ENCODE assay signal across 24 cellular contexts in the genomic region with DNA sequence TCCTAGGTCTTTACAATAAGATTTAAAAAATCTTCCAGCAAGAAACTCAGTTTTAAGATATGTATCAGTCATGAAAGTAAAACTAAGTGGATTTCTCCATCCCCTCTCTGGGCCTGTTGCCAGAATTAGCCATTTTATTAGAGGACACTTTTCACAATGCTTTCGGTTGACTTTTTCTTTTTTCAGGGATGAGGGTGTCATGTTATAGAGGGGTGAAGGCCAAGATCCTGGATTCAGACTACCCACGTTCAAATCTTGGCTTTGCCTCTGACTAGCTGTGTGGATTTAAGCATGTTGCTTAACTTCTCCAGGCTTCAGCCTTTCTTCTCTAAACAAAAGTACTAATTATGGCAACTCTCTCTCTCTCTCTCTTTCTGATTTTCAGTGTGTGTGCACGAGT.
DNase-seq lines count a peak whose midpoint lies in the region; ATAC-seq and TF ChIP-seq lines count a peak whose summit lies in the region.
"Had no signal": no experiment of that assay in that cellular context is flagged by ENCODE, and none has a peak within 500 bp of the region (broad histone marks: within the 10 kb centered on the region; RNA-seq: fewer than 3 reads in every experiment).

No MANE protein-coding gene starts in this region.

- H3K9me3 Mint-ChIP-seq in chondrocyte (ENCODE audit: low read depth) = peaks cover under 1% of the 10 kb centered on the region
- H3K9me3 Mint-ChIP-seq: activated naive CD4-positive, alpha-beta T cell treated with anti-CD3 and anti-CD28 coated beads, Interleukin-2, amount 50 U/mL, for 24 hours; effector memory CD8-positive, alpha-beta T cell; nephron had no signal

- H3K36me3 ChIP-seq in IMR-90 (ENCODE audit: control insufficient read depth, insufficient read depth, low read length) = no peaks in the 10 kb centered on the region
- no peaks in the 10 kb centered on the region for H3K36me3 ChIP-seq in mesenchymal stem cell (ENCODE audit: control insufficient read depth in 1 of 2, insufficient read depth in 2 of 2, low read depth in 1 of 2, low read length in 2 of 2)
- H3K36me3 ChIP-seq in SK-N-SH (replicated peaks in 1 of 2; ENCODE audit: control insufficient read depth in 1 of 2, insufficient read depth in 2 of 2, low read length in 1 of 2) = no peaks in the 10 kb centered on the region
- H3K36me3 ChIP-seq: esophagus squamous epithelium, sigmoid colon, suprapubic skin, uterus had no signal

- no peak overlapping the region for H4K5ac ChIP-seq in IMR-90 (ENCODE audit: low read depth, low read length)

- H3K4me2 ChIP-seq in IMR-90 (ENCODE audit: low read depth, low read length) = peak overlapping the region; percentile 45
- no peak overlapping the region for H3K4me2 ChIP-seq in mesenchymal stem cell (ENCODE audit: low read length, poor library complexity, severe bottlenecking)
- H3K4me2 ChIP-seq in SK-N-SH = no peak overlapping the region

- H3K9me3 ChIP-seq in IMR-90 (ENCODE audit: control insufficient read depth, insufficient read depth, low read length) = no peaks in the 10 kb centered on the region
- no peaks in the 10 kb centered on the region for H3K9me3 ChIP-seq in mesenchymal stem cell (ENCODE audit: control insufficient read depth, low read length)
- H3K9me3 ChIP-seq in SK-N-SH = no peaks in the 10 kb centered on the region; the same call in 1 of the 2 replicates
- H3K9me3 ChIP-seq: esophagus squamous epithelium, sigmoid colon, suprapubic skin, uterus had no signal

- H3K18ac ChIP-seq in IMR-90 (ENCODE audit: low read depth, low read length) (no peak overlapping the region), mesenchymal stem cell (ENCODE audit: low read depth in 1 of 2, low read length in 2 of 2) (no peak overlapping the region)

- H3K4me3 ChIP-seq in AG10803 (ENCODE audit: low read length) (no peak overlapping the region), IMR-90 (ENCODE audit: insufficient read depth, low read depth, low read length) (no peak overlapping the region), cardiac fibroblast (replicated peaks in 1 of 2; ENCODE audit: low read depth in 2 of 2, low read length in 2 of 2) (no peak overlapping the region), mesenchymal stem cell (ENCODE audit: insufficient read depth in 1 of 2, low read depth in 1 of 2, low read length in 2 of 2) (peak overlapping the region in 1 of 2 experiments; percentile 35), SK-N-SH (ENCODE audit: low read depth in 2 of 2, low read length in 1 of 2) (no peak overlapping the region)
- H3K4me3 ChIP-seq: esophagus squamous epithelium, sigmoid colon, suprapubic skin, uterus had no signal

- H3F3A ChIP-seq in SK-N-SH (replicated peaks; ENCODE audit: insufficient read depth) = no peaks in the 10 kb centered on the region

- H2BK15ac ChIP-seq in IMR-90 (ENCODE audit: low read depth, low read length) (no peak overlapping the region), mesenchymal stem cell (ENCODE audit: low read depth, poor library complexity, severe bottlenecking) (no peak overlapping the region)

- H2AK5ac ChIP-seq in IMR-90 (ENCODE audit: low read depth, low read length) = no peak overlapping the region
- H2AK5ac ChIP-seq in mesenchymal stem cell (ENCODE audit: low read length, severe bottlenecking) = no peak overlapping the region

- H3K9ac ChIP-seq in IMR-90 (ENCODE audit: low read depth, low read length) = peak overlapping the region; percentile 34; the same call in 1 of the 2 replicates
- H3K9ac ChIP-seq in mesenchymal stem cell (ENCODE audit: low read length) = peak overlapping the region; percentile 41
- no peak overlapping the region for H3K9ac ChIP-seq in SK-N-SH
- H3K9ac ChIP-seq: parathyroid adenoma had no signal

- H3K36me3 Mint-ChIP-seq in chondrocyte (ENCODE audit: low read depth) = no peaks in the 10 kb centered on the region

- no peak overlapping the region for H3K23ac ChIP-seq in IMR-90 (ENCODE audit: low read depth, low read length)
- no peak overlapping the region for H3K23ac ChIP-seq in mesenchymal stem cell (ENCODE audit: low read length in 2 of 2)

- no peaks in the 10 kb centered on the region for H4K20me1 ChIP-seq in IMR-90 (ENCODE audit: insufficient read depth, low read length)
- no peaks in the 10 kb centered on the region for H4K20me1 ChIP-seq in SK-N-SH (ENCODE audit: insufficient read depth)

- intact Hi-C loops in IMR-90 (cut with micrococcal nuclease) = no loop called here

- no peak overlapping the region for H3K56ac ChIP-seq in IMR-90 (ENCODE audit: extremely low read depth, insufficient read depth, low read length)

- H3K4me1 ChIP-seq in IMR-90 (ENCODE audit: control insufficient read depth, insufficient read depth, low read length) (no peaks in the 10 kb centered on the region), mesenchymal stem cell (ENCODE audit: control insufficient read depth, insufficient read depth, low read depth, low read length) (no peaks in the 10 kb centered on the region), SK-N-SH (ENCODE audit: control insufficient read depth in 1 of 2, insufficient read depth in 2 of 2, low read depth in 1 of 2, low read length in 1 of 2) (no peaks in the 10 kb centered on the region)
- H3K4me1 ChIP-seq: parathyroid adenoma, sigmoid colon, suprapubic skin, uterus had no signal

- H4K8ac ChIP-seq in IMR-90 (ENCODE audit: low read depth in 2 of 2, low read length in 2 of 2) = no peak overlapping the region
- H4K8ac ChIP-seq in mesenchymal stem cell (ENCODE audit: low read length) = no peak overlapping the region

- in situ Hi-C loops in IMR-90 (cut with MboI; ENCODE audit: low sequenced_read_pairs) = no loop called here

- POLR2A ChIA-PET in IMR-90 (lab: Charles Lee; ENCODE audit: unreplicated experiment) = interaction anchor here (0.6 kb wide), 1 partner anchor 102 kb away, joined by 4 read pairs; no protein-coding TSS in a partner anchor
- POLR2A ChIA-PET in SK-N-SH (lab: Yijun Ruan, JAX) = no interaction called here

- no peak overlapping the region for H3K27ac ChIP-seq in IMR-90 (ENCODE audit: insufficient read depth, low read length)
- no peak overlapping the region for H3K27ac ChIP-seq in mesenchymal stem cell (ENCODE audit: low read length, poor library complexity, severe bottlenecking)
- no peak overlapping the region for H3K27ac ChIP-seq in SK-N-SH (ENCODE audit: low read depth in 2 of 2, low read length in 1 of 2)
- H3K27ac ChIP-seq: esophagus squamous epithelium, parathyroid adenoma, sigmoid colon, suprapubic skin, uterus had no signal

- H3K4me1 Mint-ChIP-seq in chondrocyte (ENCODE audit: low read depth) = peaks cover 13% of the 10 kb centered on the region
- H3K4me1 Mint-ChIP-seq: activated naive CD4-positive, alpha-beta T cell treated with anti-CD3 and anti-CD28 coated beads, Interleukin-2, amount 50 U/mL, for 24 hours; nephron had no signal

- no peak for TF ChIP-seq RAD21 in IMR-90 (IDR thresholded peaks at IDR 0.05; ENCODE audit: low read length)
- no peak for TF ChIP-seq RAD21 in SK-N-SH (IDR thresholded peaks at IDR 0.05; ENCODE audit: low read length)

- H3K79me1 ChIP-seq in IMR-90 (ENCODE audit: low read depth in 1 of 2, low read length in 2 of 2) (no peaks in the 10 kb centered on the region), mesenchymal stem cell (replicated peaks; ENCODE audit: low read length, poor library complexity, severe bottlenecking) (no peaks in the 10 kb centered on the region)

- TF ChIP-seq POLR2A in IMR-90 (IDR thresholded peaks at IDR 0.05; ENCODE audit: low read depth, low read length) = no peak

- H2AK9ac ChIP-seq in IMR-90 (replicated peaks; ENCODE audit: low read depth, low read length, poor library complexity) = no peak overlapping the region

- dilution Hi-C loops in IMR-90 (cut with HindIII; ENCODE audit: low sequenced_read_pairs, unreplicated experiment) = no loop called here

- TF ChIP-seq CTCF in AG10803 (conservative IDR thresholded peaks at IDR 0.05; ENCODE audit: low read length) (no peak), IMR-90 (conservative IDR thresholded peaks at IDR 0.05; ENCODE audit: low read depth, low read length) (no peak), cardiac fibroblast (IDR thresholded peaks at IDR 0.05; ENCODE audit: low read depth, low read length) (no peak), SK-N-SH (IDR thresholded peaks at IDR 0.05) (no peak), chondrocyte (IDR thresholded peaks at IDR 0.05) (no peak)

- no peak overlapping the region for H2BK5ac ChIP-seq in IMR-90 (ENCODE audit: low read depth, low read length, poor library complexity, severe bottlenecking)
- H2BK5ac ChIP-seq in mesenchymal stem cell (ENCODE audit: low read depth, low read length, poor library complexity, severe bottlenecking) = no peak overlapping the region

- H3K14ac ChIP-seq in IMR-90 (replicated peaks; ENCODE audit: low read depth, low read length) (no peak overlapping the region), mesenchymal stem cell (ENCODE audit: low read length in 2 of 2) (no peak overlapping the region)

- H3K27ac Mint-ChIP-seq in chondrocyte (ENCODE audit: unreplicated experiment) = no peak overlapping the region
- H3K27ac Mint-ChIP-seq: activated naive CD4-positive, alpha-beta T cell treated with anti-CD3 and anti-CD28 coated beads, Interleukin-2, amount 50 U/mL, for 24 hours; effector memory CD8-positive, alpha-beta T cell; nephron had no signal

- no peaks in the 10 kb centered on the region for H3K27me3 Mint-ChIP-seq in chondrocyte (ENCODE audit: low read depth)
- H3K27me3 Mint-ChIP-seq: activated naive CD4-positive, alpha-beta T cell treated with anti-CD3 and anti-CD28 coated beads, Interleukin-2, amount 50 U/mL, for 24 hours; effector memory CD8-positive, alpha-beta T cell had no signal

- H2BK12ac ChIP-seq in mesenchymal stem cell (ENCODE audit: low read length in 2 of 2) = no peak overlapping the region

- H3K4ac ChIP-seq in IMR-90 (ENCODE audit: low read depth, low read length) = no peak overlapping the region
- no peak overlapping the region for H3K4ac ChIP-seq in mesenchymal stem cell (ENCODE audit: low read depth in 1 of 2, low read length in 2 of 2)

- WGBS in IMR-90 (ENCODE audit: extremely low coverage in 2 of 2, insufficient read length in 1 of 2), 2 experiments = no CpG with 5 or more reads among the region's 3 CpGs
- WGBS in mesenchymal stem cell = 67% methylated on average over 2 of the region's 3 CpGs
- WGBS in SK-N-SH (ENCODE audit: low lambda C conversion rate) = 13% methylated on average over 3 of the region's 3 CpGs

- no peaks in the 10 kb centered on the region for H3K9me2 ChIP-seq in SK-N-SH

- H3K4me3 Mint-ChIP-seq in chondrocyte (ENCODE audit: unreplicated experiment) = no peak overlapping the region
- H3K4me3 Mint-ChIP-seq: activated naive CD4-positive, alpha-beta T cell treated with anti-CD3 and anti-CD28 coated beads, Interleukin-2, amount 50 U/mL, for 24 hours; effector memory CD8-positive, alpha-beta T cell; nephron had no signal

- BruUV-seq in IMR-90 (replicated peaks; lab: Mats Ljungman, UMichigan) = no TSS peak

- no peak overlapping the region for H2BK20ac ChIP-seq in IMR-90 (ENCODE audit: low read depth, low read length)

- TF ChIP-seq EP300 in SK-N-SH (IDR thresholded peaks at IDR 0.05; ENCODE audit: borderline replicate concordance in 1 of 2, low read depth in 1 of 2, low read length in 1 of 2) = no peak

- H2BK120ac ChIP-seq in IMR-90 (ENCODE audit: low read depth, low read length) (no peak overlapping the region), mesenchymal stem cell (ENCODE audit: low read depth, low read length) (no peak overlapping the region)

- ATAC-seq in IMR-90 (ENCODE audit: low read depth) (peak; percentile 24; the same call in 1 of the 2 replicates), esophagus mucosa (no peak)
- no peak for ATAC-seq in activated CD4-positive, CD25-positive, alpha-beta regulatory T cell treated with anti-CD3 and anti-CD28 coated beads, Interleukin-2, amount 50 U/mL, for 24 hours
- ATAC-seq: effector memory CD8-positive, alpha-beta T cell had no signal

- H3K27me3 ChIP-seq in IMR-90 (ENCODE audit: control insufficient read depth, insufficient read depth, low read length) = no peaks in the 10 kb centered on the region
- no peaks in the 10 kb centered on the region for H3K27me3 ChIP-seq in mesenchymal stem cell (ENCODE audit: control insufficient read depth in 1 of 2, insufficient read depth in 1 of 2, low read length in 2 of 2)
- no peaks in the 10 kb centered on the region for H3K27me3 ChIP-seq in SK-N-SH (ENCODE audit: insufficient read depth)
- H3K27me3 ChIP-seq: esophagus squamous epithelium, sigmoid colon, suprapubic skin had no signal

- no peaks in the 10 kb centered on the region for H3K9me1 ChIP-seq in IMR-90 (ENCODE audit: insufficient read depth, low read length)

- CTCF ChIA-PET in IMR-90 (lab: Yijun Ruan, JAX) (no interaction called here), SK-N-SH (lab: Yijun Ruan, JAX) (interaction anchor here (1.5 kb wide), 1 partner anchor 12 kb away, joined by 5 read pairs; no protein-coding TSS in a partner anchor)

- no peak overlapping the region for H2AFZ ChIP-seq in IMR-90 (replicated peaks; ENCODE audit: low read length, poor library complexity)
- H2AFZ ChIP-seq in mesenchymal stem cell (ENCODE audit: low read depth, low read length) = no peak overlapping the region
- H2AFZ ChIP-seq in SK-N-SH (ENCODE audit: low read depth) = no peak overlapping the region
- H2AFZ ChIP-seq: parathyroid adenoma had no signal

- H4K91ac ChIP-seq in IMR-90 (ENCODE audit: insufficient read depth, low read depth, low read length) (no peak overlapping the region), mesenchymal stem cell (ENCODE audit: low read length) (no peak overlapping the region)

- DNase-seq in AG10803 (ENCODE audit: low read depth) = peak; percentile 42
- peak; percentile 49 for DNase-seq in IMR-90
- DNase-seq in cardiac fibroblast (ENCODE audit: low read depth in 2 of 2) = peak; percentile 43 to 74
- peak; percentile 66 for DNase-seq in mesenchymal stem cell
- DNase-seq in SK-N-SH = no peak
- no peak for DNase-seq in chondrocyte (ENCODE audit: low spot score)
- DNase-seq: activated T-cell treated with anti-CD3 and anti-CD28 coated beads, Interleukin-2, amount 50 U/mL, for 48 hours; DMS79; effector memory CD8-positive, alpha-beta T cell; esophagus squamous epithelium; midbrain; NCI-H1105; NCI-H2029; NCI-H345; NCI-H82; Right ventricle myocardium superior; sigmoid colon; uterus had no signal

- H3K79me2 ChIP-seq in SK-N-SH (ENCODE audit: insufficient read depth) = no peaks in the 10 kb centered on the region
- H3K79me2 ChIP-seq: parathyroid adenoma had no signal

Comparison
In these comparisons a context has a peak if more than half of its experiments do, and no peak if none do; other contexts are left out.
1. DNase-seq: peak in AG10803 (single experiment), IMR-90 (single experiment), cardiac fibroblast (2 of 2) and mesenchymal stem cell (single experiment); none in SK-N-SH (single experiment) and chondrocyte (single experiment).